In genomic region chr5:75043736-75044264, GRCh38 we compare ENCODE assay signal across 19 cellular contexts.
"Had no signal": no experiment of that assay in that cellular context is flagged by ENCODE, and none has a peak within 500 bp of the region (broad histone marks: within the 10 kb centered on the region; RNA-seq: fewer than 3 reads in every experiment).

No MANE protein-coding gene starts in this region.

- DNase-seq: activated CD4-positive, alpha-beta T cell treated with anti-CD3 and anti-CD28 coated beads for 1 hour; activated CD4-positive, alpha-beta T cell treated with anti-CD3 and anti-CD28 coated beads, Interleukin-2, amount 50 U/mL, for 1 hour; activated gamma-delta T cell treated with Interleukin-2 at 50 U/mL for 16 hours; activated T-cell treated with anti-CD3 and anti-CD28 coated beads, Interleukin-2, amount 50 U/mL, for 1 hour; amniotic stem cell; cerebellar nuclear complex; cortex of kidney; foreskin keratinocyte; ovary; stimulated activated CD4-positive, alpha-beta T cell treated with anti-CD3 and anti-CD28 coated beads, Interleukin-2, amount 100 ng/mL, for 48 hours; stimulated activated CD8-positive, alpha-beta memory T cell treated with anti-CD3 and anti-CD28 coated beads, Interleukin-4, amount 100 ng/mL, for 48 hours; stimulated activated naive B cell treated with anti-CD40 and anti-IgM and Interleukin-4, amounts not matched to agents 10 μg/mL and 1 μg/mL and 100 μg/mL, for 72 hours; T-helper 9 cell had no signal

- H3K27ac ChIP-seq: foreskin keratinocyte, neutrophil, ovary, prostate gland, thoracic aorta had no signal

- H3K4me3 ChIP-seq: ovary, prostate gland, thoracic aorta had no signal

- H3K27me3 ChIP-seq: foreskin keratinocyte, ovary had no signal

- H3K4me1 Mint-ChIP-seq: nephron had no signal

- H3K27me3 Mint-ChIP-seq: activated naive CD8-positive, alpha-beta T cell; type B pancreatic cell had no signal

- H3K9me3 ChIP-seq: neutrophil, ovary, prostate gland, thoracic aorta had no signal

- H3K9me3 Mint-ChIP-seq: nephron; stimulated activated naive B cell treated with anti-CD40 and anti-IgM and Interleukin-4, amounts not matched to agents 10 μg/mL and 1 μg/mL and 100 μg/mL, for 72 hours; type B pancreatic cell had no signal

- H3K36me3 Mint-ChIP-seq: stimulated activated naive B cell treated with anti-CD40 and anti-IgM and Interleukin-4, amounts not matched to agents 10 μg/mL and 1 μg/mL and 100 μg/mL, for 72 hours had no signal

- H3K4me3 Mint-ChIP-seq: nephron; stimulated activated naive B cell treated with anti-CD40 and anti-IgM and Interleukin-4, amounts not matched to agents 10 μg/mL and 1 μg/mL and 100 μg/mL, for 72 hours; type B pancreatic cell had no signal

- H3K27ac Mint-ChIP-seq: activated naive CD8-positive, alpha-beta T cell; nephron; stimulated activated naive B cell treated with anti-CD40 and anti-IgM and Interleukin-4, amounts not matched to agents 10 μg/mL and 1 μg/mL and 100 μg/mL, for 72 hours; type B pancreatic cell had no signal

- H3K36me3 ChIP-seq: neutrophil, ovary, prostate gland, thoracic aorta had no signal

- H3K4me1 ChIP-seq: prostate gland had no signal
